Comparison of ENCODE assay signal across 17 cellular contexts in genomic region chr2:73822276-73822675, GRCh38. TPM values are rescaled to one million over a fixed set of nuclear protein-coding genes. Genes with fewer than 3 reads are reported as not detected.
DNase-seq lines count a peak whose midpoint lies in the region; ATAC-seq lines count a peak whose summit lies in the region.
"Had no signal": no experiment of that assay in that cellular context is flagged by ENCODE, and none has a peak within 500 bp of the region (broad histone marks: within the 10 kb centered on the region; RNA-seq: fewer than 3 reads in every experiment).

No MANE protein-coding gene starts in this region.

- DNase-seq in activated naive CD4-positive, alpha-beta T cell treated with anti-CD3 and anti-CD28 coated beads, Interleukin-2, amount 50 U/mL, for 72 hours (ENCODE audit: low spot score in 2 of 2) = no peak
- no peak for DNase-seq in activated naive CD4-positive, alpha-beta T cell treated with anti-CD3 and anti-CD28 coated beads, Interleukin-2, amount 50 U/mL, for 16 hours
- DNase-seq in stimulated activated naive CD8-positive, alpha-beta T cell treated with anti-CD3 and anti-CD28 coated beads, Interleukin-15, Interleukin-2, amounts not matched to agents 100 U/mL and 50 U/mL, for 24 hours = no peak
- DNase-seq in NK-92 (lab: John Stamatoyannopoulos, UW; ENCODE audit: unreplicated experiment) (no peak), NCI-H69 (lab: John Stamatoyannopoulos, UW) (no peak), OCI-M1 (lab: John Stamatoyannopoulos, UW) (no peak)
- DNase-seq: activated CD4-positive, alpha-beta T cell treated with anti-CD3 and anti-CD28 coated beads, Interleukin-2, amount 10 ng/mL, durations not matched to agents 24 days and 14 days; activated naive CD8-positive, alpha-beta T cell treated with anti-CD3 and anti-CD28 coated beads, Interleukin-2, amount 10 ng/mL, durations not matched to agents 7 days and 5 days; DMS53; lower lobe of right lung; NCI-H1436; NCI-H82 had no signal

- no peaks in the 10 kb centered on the region for H3K9me3 Mint-ChIP-seq in activated naive CD4-positive, alpha-beta T cell treated with anti-CD3 and anti-CD28 coated beads, Interleukin-2, amount 50 U/mL, for 72 hours
- H3K9me3 Mint-ChIP-seq: activated CD4-positive, alpha-beta T cell treated with anti-CD3 and anti-CD28 coated beads, Interleukin-2, amount 10 ng/mL, durations not matched to agents 24 days and 14 days; activated naive CD8-positive, alpha-beta T cell treated with anti-CD3 and anti-CD28 coated beads, Interleukin-2, amount 10 ng/mL, durations not matched to agents 7 days and 5 days had no signal

- H3K36me3 Mint-ChIP-seq in activated naive CD4-positive, alpha-beta T cell treated with anti-CD3 and anti-CD28 coated beads, Interleukin-2, amount 50 U/mL, for 72 hours = no peaks in the 10 kb centered on the region
- H3K36me3 Mint-ChIP-seq: activated naive CD8-positive, alpha-beta T cell treated with anti-CD3 and anti-CD28 coated beads, Interleukin-2, amount 10 ng/mL, durations not matched to agents 7 days and 5 days had no signal

- peak; percentile 60 to 69 for ATAC-seq in activated naive CD4-positive, alpha-beta T cell treated with anti-CD3 and anti-CD28 coated beads, Interleukin-2, amount 50 U/mL, for 72 hours
- peak; percentile 50 for ATAC-seq in GM21717 (IDR thresholded peaks at IDR 0.05; ENCODE audit: unreplicated experiment)
- ATAC-seq in HG03457 (IDR thresholded peaks at IDR 0.05; ENCODE audit: unreplicated experiment) = peak; percentile 64
- peak; percentile 41 for ATAC-seq in stimulated activated naive CD8-positive, alpha-beta T cell treated with anti-CD3 and anti-CD28 coated beads, Interleukin-15, Interleukin-2, amounts not matched to agents 100 U/mL and 50 U/mL, for 24 hours
- ATAC-seq: HCT116, lower lobe of right lung had no signal

- peak overlapping the region in 1 of 2 donors; percentile 73 for H3K27ac Mint-ChIP-seq in activated naive CD4-positive, alpha-beta T cell treated with anti-CD3 and anti-CD28 coated beads, Interleukin-2, amount 50 U/mL, for 72 hours
- H3K27ac Mint-ChIP-seq: activated naive CD8-positive, alpha-beta T cell treated with anti-CD3 and anti-CD28 coated beads, Interleukin-2, amount 10 ng/mL, durations not matched to agents 7 days and 5 days had no signal

RNA-seq across cellular contexts. Expression of gene STAMBP, which starts 6.5 kb away (rescaled TPM):
- total RNA-seq in activated naive CD4-positive, alpha-beta T cell treated with anti-CD3 and anti-CD28 coated beads, Interleukin-2, amount 50 U/mL, for 72 hours = 100 to 1,000 TPM in 1 of 2 donors, 10 to 100 TPM in 1; 76.0 to 110 TPM

RNA-seq across cellular contexts. Expression of gene C2orf78, which starts 38.3 kb away (rescaled TPM):
- total RNA-seq in activated naive CD4-positive, alpha-beta T cell treated with anti-CD3 and anti-CD28 coated beads, Interleukin-2, amount 50 U/mL, for 72 hours = not detected
- total RNA-seq: activated CD4-positive, alpha-beta T cell treated with anti-CD3 and anti-CD28 coated beads, Interleukin-2, amount 10 ng/mL, durations not matched to agents 24 days and 14 days; activated naive CD8-positive, alpha-beta T cell treated with anti-CD3 and anti-CD28 coated beads, Interleukin-2, amount 10 ng/mL, durations not matched to agents 7 days and 5 days; esophagus muscularis mucosa; lower lobe of right lung; urinary bladder had no signal

RNA-seq across cellular contexts. Expression of gene DUSP11, which starts 42.4 kb away (rescaled TPM):
- total RNA-seq in activated naive CD4-positive, alpha-beta T cell treated with anti-CD3 and anti-CD28 coated beads, Interleukin-2, amount 50 U/mL, for 72 hours = 10 to 100 TPM; 31.0 to 31.1 TPM
